Comparison of ENCODE assay signal across 1 cellular context in the genomic region with DNA sequence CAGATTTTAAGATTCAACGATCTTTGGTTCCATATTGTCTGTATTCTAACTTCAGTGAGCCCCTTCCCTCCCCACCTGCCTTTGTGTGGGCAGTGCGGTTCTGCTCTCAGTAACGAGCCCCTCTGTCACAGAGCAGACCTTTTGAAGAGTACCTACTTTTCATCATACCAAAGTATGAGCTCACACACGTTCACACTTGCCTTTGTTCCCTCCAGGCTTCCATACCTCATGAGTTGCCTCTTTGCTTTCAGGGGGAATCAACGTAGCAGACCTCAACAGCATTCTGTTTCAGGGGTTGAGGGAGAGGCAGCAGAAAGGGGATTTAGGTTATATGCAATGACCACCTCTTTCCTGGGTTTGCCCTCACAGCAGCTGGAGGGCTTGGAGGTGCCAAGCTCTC.
A peak's percentile ranks its signal among the peaks of the same experiment; 100 is the strongest.
TF ChIP-seq lines count a peak whose summit lies in the region.

No MANE protein-coding gene starts in this region.

TF ChIP-seq in H1, 55 proteins besides CTCF, POLR2A, EP300 and RAD21 (continued from another document):
- TF ChIP-seq, protein P1, sequence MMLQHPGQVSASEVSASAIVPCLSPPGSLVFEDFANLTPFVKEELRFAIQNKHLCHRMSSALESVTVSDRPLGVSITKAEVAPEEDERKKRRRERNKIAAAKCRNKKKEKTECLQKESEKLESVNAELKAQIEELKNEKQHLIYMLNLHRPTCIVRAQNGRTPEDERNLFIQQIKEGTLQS (IDR thresholded peaks at IDR 0.05; ENCODE audit: insufficient read depth, low read depth, low read length) = no peak
- TF ChIP-seq POLR2AphosphoS5 (IDR thresholded peaks at IDR 0.05; ENCODE audit: low read depth, low read length) (no peak), E2F6 (IDR thresholded peaks at IDR 0.05) (peak; percentile 63)
- TF ChIP-seq, protein P2, sequence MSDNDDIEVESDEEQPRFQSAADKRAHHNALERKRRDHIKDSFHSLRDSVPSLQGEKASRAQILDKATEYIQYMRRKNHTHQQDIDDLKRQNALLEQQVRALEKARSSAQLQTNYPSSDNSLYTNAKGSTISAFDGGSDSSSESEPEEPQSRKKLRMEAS (IDR thresholded peaks at IDR 0.05) = peak; percentile 55; the same call in 1 of the 2 replicates
TF ChIP-seq in H1: peak in this region for 2.
